21 cellular contexts compared by ENCODE assay signal in genomic region chr3:197836244-197836643, GRCh38.
"Had no signal": no experiment of that assay in that cellular context is flagged by ENCODE, and none has a peak within 500 bp of the region (broad histone marks: within the 10 kb centered on the region; RNA-seq: fewer than 3 reads in every experiment).

No MANE protein-coding gene starts in this region.

- H3K4me3 Mint-ChIP-seq: activated CD8-positive, alpha-beta T cell treated with anti-CD3 and anti-CD28 coated beads, Interleukin-2, amount 10 ng/mL, durations not matched to agents 7 days and 5 days; activated naive CD4-positive, alpha-beta T cell treated with anti-CD3 and anti-CD28 coated beads for 36 hours; endodermal cell; naive thymus-derived CD4-positive, alpha-beta T cell; neural progenitor cell; stimulated activated effector memory CD8-positive, alpha-beta T cell treated with anti-CD3 and anti-CD28 coated beads, Interleukin-12 subunit alpha, Interleukin-12 subunit beta, amount 100 ng/mL, for 72 hours had no signal

- H3K36me3 ChIP-seq: WERI-Rb-1 had no signal

- H3K4me3 ChIP-seq: heart right ventricle, lower lobe of right lung, neural progenitor cell, transverse colon had no signal

- H3K27me3 Mint-ChIP-seq: naive thymus-derived CD4-positive, alpha-beta T cell had no signal

- H3K4me1 Mint-ChIP-seq: endodermal cell; neural progenitor cell; stimulated activated effector memory CD8-positive, alpha-beta T cell treated with anti-CD3 and anti-CD28 coated beads, Interleukin-12 subunit alpha, Interleukin-12 subunit beta, amount 100 ng/mL, for 72 hours had no signal

- H3K9me3 ChIP-seq: heart right ventricle, lower lobe of right lung, transverse colon had no signal

- H3K9me3 Mint-ChIP-seq: activated naive CD4-positive, alpha-beta T cell treated with anti-CD3 and anti-CD28 coated beads for 36 hours; activated T-helper 2 cell treated with anti-CD3 and anti-CD28 coated beads, Interferon-gamma antibody, Interleukin-2, Interleukin-4, amounts not matched to agents 10 μg/mL and 5 μg/mL and 100 μg/mL, durations not matched to agents 14 hours and 24 hours and 36 hours; endodermal cell; naive thymus-derived CD4-positive, alpha-beta T cell; neural progenitor cell; stimulated activated effector memory CD8-positive, alpha-beta T cell treated with anti-CD3 and anti-CD28 coated beads, Interleukin-12 subunit alpha, Interleukin-12 subunit beta, amount 100 ng/mL, for 72 hours had no signal

- H3K27me3 ChIP-seq: heart right ventricle, neural progenitor cell, transverse colon had no signal

- H3K27ac ChIP-seq: epithelial cell of prostate, heart right ventricle, lower lobe of right lung, neural progenitor cell, transverse colon, WERI-Rb-1 had no signal

- ATAC-seq: activated CD8-positive, alpha-beta T cell treated with anti-CD3 and anti-CD28 coated beads, Interleukin-2, amount 10 ng/mL, durations not matched to agents 7 days and 5 days; heart right ventricle; lower lobe of right lung; naive thymus-derived CD4-positive, alpha-beta T cell; sciatic nerve; stimulated activated effector memory CD8-positive, alpha-beta T cell treated with anti-CD3 and anti-CD28 coated beads, Interleukin-12 subunit alpha, Interleukin-12 subunit beta, amount 100 ng/mL, for 72 hours had no signal

- H3K9ac ChIP-seq: neural progenitor cell had no signal

- H3K27ac Mint-ChIP-seq: activated CD8-positive, alpha-beta T cell treated with anti-CD3 and anti-CD28 coated beads, Interleukin-2, amount 10 ng/mL, durations not matched to agents 7 days and 5 days; activated naive CD4-positive, alpha-beta T cell treated with anti-CD3 and anti-CD28 coated beads for 36 hours; activated T-helper 2 cell treated with anti-CD3 and anti-CD28 coated beads, Interferon-gamma antibody, Interleukin-2, Interleukin-4, amounts not matched to agents 10 μg/mL and 5 μg/mL and 100 μg/mL, durations not matched to agents 14 hours and 24 hours and 36 hours; endodermal cell; neural progenitor cell; stimulated activated effector memory CD8-positive, alpha-beta T cell treated with anti-CD3 and anti-CD28 coated beads, Interleukin-12 subunit alpha, Interleukin-12 subunit beta, amount 100 ng/mL, for 72 hours had no signal

- DNase-seq: activated CD4-positive, alpha-beta T cell treated with anti-CD3 and anti-CD28 coated beads, Interleukin-2, amount 50 U/mL, for 1 hour; activated CD4-positive, CD25-positive, alpha-beta regulatory T cell treated with anti-CD3 and anti-CD28 coated beads, Interleukin-2, amount 50 U/mL, for 72 hours; activated CD8-positive, alpha-beta T cell treated with anti-CD3 and anti-CD28 coated beads, Interleukin-2, amount 10 ng/mL, durations not matched to agents 7 days and 5 days; activated naive CD4-positive, alpha-beta T cell treated with anti-CD3 and anti-CD28 coated beads for 36 hours; amygdala; cerebellar nuclear complex; cortex of kidney; endodermal cell; heart right ventricle; kidney; lower lobe of right lung; naive thymus-derived CD4-positive, alpha-beta T cell; small intestine; stimulated activated CD4-positive, alpha-beta T cell treated with anti-CD3 and anti-CD28 coated beads, Interleukin-2, amount 100 ng/mL, for 24 hours; transverse colon; WERI-Rb-1 had no signal

- H3K4me1 ChIP-seq: heart right ventricle, lower lobe of right lung, neural progenitor cell, transverse colon had no signal
